Comparison of ENCODE assay signal across 1 cellular context in the genomic region with DNA sequence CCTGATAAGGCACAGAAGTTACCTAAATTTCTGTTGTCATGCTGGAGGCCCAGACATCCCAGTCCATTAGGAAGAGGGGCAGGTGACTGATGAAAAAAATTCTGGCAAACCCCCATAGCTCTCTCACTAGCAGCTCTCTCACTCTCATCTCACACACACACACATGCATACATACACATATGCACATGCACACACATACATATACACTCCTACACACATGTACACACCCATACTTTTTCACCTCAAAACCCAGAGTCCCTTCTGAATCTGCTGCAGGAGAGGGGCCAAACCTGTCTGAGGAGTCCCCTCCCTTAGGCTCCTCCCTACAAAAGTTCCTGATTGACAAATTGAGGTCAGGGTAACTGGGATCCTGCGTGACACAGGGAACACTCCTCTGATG.
TF ChIP-seq lines count a peak whose summit lies in the region.

No MANE protein-coding gene starts in this region.

TF ChIP-seq in HepG2, 621 proteins besides CTCF, POLR2A, EP300 and RAD21:
- no peak for TF ChIP-seq NR2F2 (IDR thresholded peaks at IDR 0.05; ENCODE audit: borderline replicate concordance, low read depth)
- TF ChIP-seq RBM39 (IDR thresholded peaks at IDR 0.05; ENCODE audit: low read depth, low read length, poor library complexity, severe bottlenecking) = no peak
- no peak for TF ChIP-seq ZC3H4 (CRISPR knock-in tag; IDR thresholded peaks at IDR 0.05; ENCODE audit: borderline replicate concordance)
- TF ChIP-seq, protein P1, sequence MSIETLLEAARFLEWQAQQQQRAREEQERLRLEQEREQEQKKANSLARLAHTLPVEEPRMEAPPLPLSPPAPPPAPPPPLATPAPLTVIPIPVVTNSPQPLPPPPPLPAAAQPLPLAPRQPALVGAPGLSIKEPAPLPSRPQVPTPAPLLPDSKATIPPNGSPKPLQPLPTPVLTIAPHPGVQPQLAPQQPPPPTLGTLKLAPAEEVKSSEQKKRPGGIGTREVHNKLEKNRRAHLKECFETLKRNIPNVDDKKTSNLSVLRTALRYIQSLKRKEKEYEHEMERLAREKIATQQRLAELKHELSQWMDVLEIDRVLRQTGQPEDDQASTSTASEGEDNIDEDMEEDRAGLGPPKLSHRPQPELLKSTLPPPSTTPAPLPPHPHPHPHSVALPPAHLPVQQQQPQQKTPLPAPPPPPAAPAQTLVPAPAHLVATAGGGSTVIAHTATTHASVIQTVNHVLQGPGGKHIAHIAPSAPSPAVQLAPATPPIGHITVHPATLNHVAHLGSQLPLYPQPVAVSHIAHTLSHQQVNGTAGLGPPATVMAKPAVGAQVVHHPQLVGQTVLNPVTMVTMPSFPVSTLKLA (IDR thresholded peaks at IDR 0.05) = peak; percentile 93
- no peak for TF ChIP-seq RELA (CRISPR knock-in tag; IDR thresholded peaks at IDR 0.05)
- TF ChIP-seq, protein P2, sequence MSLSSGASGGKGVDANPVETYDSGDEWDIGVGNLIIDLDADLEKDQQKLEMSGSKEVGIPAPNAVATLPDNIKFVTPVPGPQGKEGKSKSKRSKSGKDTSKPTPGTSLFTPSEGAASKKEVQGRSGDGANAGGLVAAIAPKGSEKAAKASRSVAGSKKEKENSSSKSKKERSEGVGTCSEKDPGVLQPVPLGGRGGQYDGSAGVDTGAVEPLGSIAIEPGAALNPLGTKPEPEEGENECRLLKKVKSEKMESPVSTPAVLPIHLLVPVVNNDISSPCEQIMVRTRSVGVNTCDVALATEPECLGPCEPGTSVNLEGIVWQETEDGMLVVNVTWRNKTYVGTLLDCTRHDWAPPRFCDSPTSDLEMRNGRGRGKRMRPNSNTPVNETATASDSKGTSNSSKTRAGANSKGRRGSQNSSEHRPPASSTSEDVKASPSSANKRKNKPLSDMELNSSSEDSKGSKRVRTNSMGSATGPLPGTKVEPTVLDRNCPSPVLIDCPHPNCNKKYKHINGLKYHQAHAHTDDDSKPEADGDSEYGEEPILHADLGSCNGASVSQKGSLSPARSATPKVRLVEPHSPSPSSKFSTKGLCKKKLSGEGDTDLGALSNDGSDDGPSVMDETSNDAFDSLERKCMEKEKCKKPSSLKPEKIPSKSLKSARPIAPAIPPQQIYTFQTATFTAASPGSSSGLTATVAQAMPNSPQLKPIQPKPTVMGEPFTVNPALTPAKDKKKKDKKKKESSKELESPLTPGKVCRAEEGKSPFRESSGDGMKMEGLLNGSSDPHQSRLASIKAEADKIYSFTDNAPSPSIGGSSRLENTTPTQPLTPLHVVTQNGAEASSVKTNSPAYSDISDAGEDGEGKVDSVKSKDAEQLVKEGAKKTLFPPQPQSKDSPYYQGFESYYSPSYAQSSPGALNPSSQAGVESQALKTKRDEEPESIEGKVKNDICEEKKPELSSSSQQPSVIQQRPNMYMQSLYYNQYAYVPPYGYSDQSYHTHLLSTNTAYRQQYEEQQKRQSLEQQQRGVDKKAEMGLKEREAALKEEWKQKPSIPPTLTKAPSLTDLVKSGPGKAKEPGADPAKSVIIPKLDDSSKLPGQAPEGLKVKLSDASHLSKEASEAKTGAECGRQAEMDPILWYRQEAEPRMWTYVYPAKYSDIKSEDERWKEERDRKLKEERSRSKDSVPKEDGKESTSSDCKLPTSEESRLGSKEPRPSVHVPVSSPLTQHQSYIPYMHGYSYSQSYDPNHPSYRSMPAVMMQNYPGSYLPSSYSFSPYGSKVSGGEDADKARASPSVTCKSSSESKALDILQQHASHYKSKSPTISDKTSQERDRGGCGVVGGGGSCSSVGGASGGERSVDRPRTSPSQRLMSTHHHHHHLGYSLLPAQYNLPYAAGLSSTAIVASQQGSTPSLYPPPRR (CRISPR knock-in tag; IDR thresholded peaks at IDR 0.05; ENCODE audit: borderline replicate concordance) = no peak
